ENCODE assay signal across 8 cellular contexts in genomic region chr16:67279296-67280089, GRCh38. TPM values are rescaled to one million over a fixed set of nuclear protein-coding genes. Genes with fewer than 3 reads are reported as not detected.
DNase-seq lines count a peak whose midpoint lies in the region; ATAC-seq and TF ChIP-seq lines count a peak whose summit lies in the region.

Gene PLEKHG4, plus strand, starts transcription at chr16:67279532. Its CDS starts 513 bp downstream, at chr16:67280045.

- H3K4me1 ChIP-seq in Loucy (ENCODE audit: insufficient read depth, low read length, poor library complexity, severe bottlenecking): peaks cover 18% of the 10 kb centered on the region
- H3K4me1 ChIP-seq in heart right ventricle: peaks cover 0 to 29% (median 8%) of the 10 kb centered on the region in 9 donors
- H3K4me1 ChIP-seq in rectal smooth muscle tissue (ENCODE audit: control insufficient read depth, insufficient read depth, low read length): no peaks in the 10 kb centered on the region
- peaks cover 30% of the 10 kb centered on the region for H3K4me1 ChIP-seq in vagina

- peak within 1 kb of the TSS; percentile 88 for H3K9ac ChIP-seq in Loucy (ENCODE audit: low read depth, low read length, poor library complexity, severe bottlenecking)
- H3K9ac ChIP-seq in SU-DHL-6 (ENCODE audit: low read length): peak within 1 kb of the TSS; percentile 60
- H3K9ac ChIP-seq in rectal smooth muscle tissue (ENCODE audit: low read length): peak within 1 kb of the TSS; percentile 68

- H3K4me2 ChIP-seq in Loucy (ENCODE audit: low read depth, low read length, poor library complexity, severe bottlenecking) (peak within 1 kb of the TSS; percentile 97), SU-DHL-6 (ENCODE audit: low read depth, low read length, poor library complexity, severe bottlenecking) (peak within 1 kb of the TSS; percentile 62)

- no peaks in the 10 kb centered on the region for H3K9me3 Mint-ChIP-seq in activated naive CD8-positive, alpha-beta T cell treated with anti-CD3 and anti-CD28 coated beads, Interleukin-2, amount 10 ng/mL, durations not matched to agents 7 days and 5 days

- WGBS in heart right ventricle, 2 donors: 24 to 27% methylated on average over 69 to 83 of the region's 83 CpGs

- H3K27ac Mint-ChIP-seq in activated naive CD8-positive, alpha-beta T cell treated with anti-CD3 and anti-CD28 coated beads, Interleukin-2, amount 10 ng/mL, durations not matched to agents 7 days and 5 days: peak within 1 kb of the TSS; percentile 81

- no peaks in the 10 kb centered on the region for H3K27me3 ChIP-seq in Loucy (ENCODE audit: insufficient read depth, low read length, poor library complexity, severe bottlenecking)
- no peaks in the 10 kb centered on the region for H3K27me3 ChIP-seq in SU-DHL-6 (ENCODE audit: low read length)
- no peaks in the 10 kb centered on the region for H3K27me3 ChIP-seq in heart right ventricle
- H3K27me3 ChIP-seq in rectal smooth muscle tissue (ENCODE audit: control insufficient read depth, insufficient read depth, low read length): no peaks in the 10 kb centered on the region
- H3K27me3 ChIP-seq in vagina: no peaks in the 10 kb centered on the region

- no peak for TF ChIP-seq POLR2A in vagina (IDR thresholded peaks at IDR 0.05)

- intact Hi-C loops in heart right ventricle (cut with DNase I) (loop anchor here in 5 of 10 donors (5.0 to 10.0 kb wide), 5 partner anchors 75 to 135 kb away; partner anchors contain the start of genes TPPP3 (in 3 of the 5) and ZDHHC1 (in 1 of the 5)), vagina (cut with DNase I) (no loop called here)

- POLR2A ChIA-PET in activated naive CD8-positive, alpha-beta T cell treated with anti-CD3 and anti-CD28 coated beads, Interleukin-2, amount 10 ng/mL, durations not matched to agents 7 days and 5 days (lab: Charles Lee): interaction anchor here (1.0 to 1.8 kb wide), 4 partner anchors 10 to 35 kb away, joined by 3 to 6 read pairs (median 4); partner anchors contain the start of gene FHOD1

- H3F3A ChIP-seq in Loucy (ENCODE audit: low read depth) (no peaks in the 10 kb centered on the region), SU-DHL-6 (ENCODE audit: insufficient read depth) (no peaks in the 10 kb centered on the region)

- peaks cover 12% of the 10 kb centered on the region for H3K4me1 Mint-ChIP-seq in activated naive CD8-positive, alpha-beta T cell treated with anti-CD3 and anti-CD28 coated beads, Interleukin-2, amount 10 ng/mL, durations not matched to agents 7 days and 5 days

- H3K79me2 ChIP-seq in Loucy (ENCODE audit: insufficient read depth, low read length) (peaks cover 51% of the 10 kb centered on the region), SU-DHL-6 (ENCODE audit: insufficient read depth, low read length) (no peaks in the 10 kb centered on the region)

- ATAC-seq in GM21723 (IDR thresholded peaks at IDR 0.05; ENCODE audit: unreplicated experiment) (peak; percentile 84), heart right ventricle (peak; percentile 70 to 91 (median 82))
- peak; percentile 96 for ATAC-seq in activated naive CD8-positive, alpha-beta T cell treated with anti-CD3 and anti-CD28 coated beads, Interleukin-2, amount 10 ng/mL, durations not matched to agents 7 days and 5 days (ENCODE audit: low read depth)

- peak; percentile 31 for DNase-seq in DMS79 treated with DMSO at 0.1 percent for 48 hours (lab: John Stamatoyannopoulos, UW)
- DNase-seq in activated naive CD8-positive, alpha-beta T cell treated with anti-CD3 and anti-CD28 coated beads, Interleukin-2, amount 10 ng/mL, durations not matched to agents 7 days and 5 days: peak; percentile 88
- peak; percentile 53 to 78 for DNase-seq in heart right ventricle
- no peak for DNase-seq in vagina (ENCODE audit: extremely low spot score in 2 of 2)

- TF ChIP-seq CTCF in Loucy (conservative IDR thresholded peaks at IDR 0.05; ENCODE audit: low read length) (peak; percentile 61), SU-DHL-6 (IDR thresholded peaks at IDR 0.05; ENCODE audit: insufficient read depth, low read length, poor library complexity, severe bottlenecking) (peak; percentile 54), heart right ventricle (IDR thresholded peaks at IDR 0.05) (peak; percentile 47 to 77 (median 65)), vagina (IDR thresholded peaks at IDR 0.05) (peak; percentile 32 to 89 (median 57))

- peaks cover 6% of the 10 kb centered on the region for H3K36me3 Mint-ChIP-seq in activated naive CD8-positive, alpha-beta T cell treated with anti-CD3 and anti-CD28 coated beads, Interleukin-2, amount 10 ng/mL, durations not matched to agents 7 days and 5 days

- H4K20me1 ChIP-seq in Loucy (ENCODE audit: insufficient read depth, low read length, poor library complexity, severe bottlenecking) (no peaks in the 10 kb centered on the region), SU-DHL-6 (ENCODE audit: low read depth, low read length) (no peaks in the 10 kb centered on the region)

- H2AFZ ChIP-seq in Loucy (ENCODE audit: low read length) (peak within 1 kb of the TSS; percentile 89), SU-DHL-6 (ENCODE audit: low read depth, low read length, severe bottlenecking) (peak within 1 kb of the TSS; percentile 78)

- H3K9me3 ChIP-seq in Loucy (ENCODE audit: insufficient read depth, low read depth, low read length) (no peaks in the 10 kb centered on the region), SU-DHL-6 (ENCODE audit: insufficient read depth, low read length) (no peaks in the 10 kb centered on the region), heart right ventricle (no peaks in the 10 kb centered on the region), vagina (no peaks in the 10 kb centered on the region)

- peak within 1 kb of the TSS; percentile 93 for H3K4me3 ChIP-seq in Loucy (ENCODE audit: low read length, poor library complexity, severe bottlenecking)
- peak within 1 kb of the TSS; percentile 53 for H3K4me3 ChIP-seq in SU-DHL-6 (ENCODE audit: insufficient read depth, low read length, poor library complexity, severe bottlenecking)
- peak within 1 kb of the TSS; percentile 28 to 62 (median 54) for H3K4me3 ChIP-seq in heart right ventricle
- H3K4me3 ChIP-seq in rectal smooth muscle tissue (ENCODE audit: low read length): peak within 1 kb of the TSS; percentile 76
- H3K4me3 ChIP-seq in vagina: peak within 1 kb of the TSS; percentile 56 to 67

- peak within 1 kb of the TSS; percentile 88 for H3K4me3 Mint-ChIP-seq in activated naive CD8-positive, alpha-beta T cell treated with anti-CD3 and anti-CD28 coated beads, Interleukin-2, amount 10 ng/mL, durations not matched to agents 7 days and 5 days

- H3K27ac ChIP-seq in SU-DHL-6 (ENCODE audit: low read depth, low read length): no peak within 1 kb of the TSS
- peak within 1 kb of the TSS in 7 of 10 donors; percentile 16 to 72 (median 37) for H3K27ac ChIP-seq in heart right ventricle
- H3K27ac ChIP-seq in rectal smooth muscle tissue (ENCODE audit: low read depth, low read length): no peak within 1 kb of the TSS
- H3K27ac ChIP-seq in vagina: peak within 1 kb of the TSS; percentile 81

- no peaks in the 10 kb centered on the region for H3K27me3 Mint-ChIP-seq in activated naive CD8-positive, alpha-beta T cell treated with anti-CD3 and anti-CD28 coated beads, Interleukin-2, amount 10 ng/mL, durations not matched to agents 7 days and 5 days

- H3K9me2 ChIP-seq in Loucy (replicated peaks; ENCODE audit: low read depth, low read length) (no peaks in the 10 kb centered on the region), SU-DHL-6 (replicated peaks; ENCODE audit: insufficient read depth, low read length) (no peaks in the 10 kb centered on the region)

- no peaks in the 10 kb centered on the region; the same call in 1 of the 2 replicates for H3K36me3 ChIP-seq in Loucy (ENCODE audit: insufficient read depth, low read length)
- H3K36me3 ChIP-seq in SU-DHL-6 (ENCODE audit: low read length): no peaks in the 10 kb centered on the region
- H3K36me3 ChIP-seq in heart right ventricle: peaks cover 0 to 8% (median 0%) of the 10 kb centered on the region in 9 donors
- H3K36me3 ChIP-seq in rectal smooth muscle tissue (ENCODE audit: control insufficient read depth, insufficient read depth, low read length): no peaks in the 10 kb centered on the region
- H3K36me3 ChIP-seq in vagina: no peaks in the 10 kb centered on the region

RNA-seq across cellular contexts. Expression of gene PLEKHG4, which starts in this region (rescaled TPM):
- 10 to 100 TPM; 15.7 to 18.2 TPM for total RNA-seq in activated naive CD8-positive, alpha-beta T cell treated with anti-CD3 and anti-CD28 coated beads, Interleukin-2, amount 10 ng/mL, durations not matched to agents 7 days and 5 days
- total RNA-seq in heart right ventricle (1 to 10 TPM in 4 of 10 donors, under 1 TPM in 6; 0.25 to 2.5 (median 0.61) TPM), vagina (9.8 TPM)
- polyA plus RNA-seq in heart right ventricle: 1 to 10 TPM; 1.3 to 2.9 TPM

Comparison
In these comparisons a context has a peak if more than half of its experiments do, and no peak if none do; other contexts are left out.
1. DNase-seq: peak in DMS79 treated with DMSO at 0.1 percent for 48 hours (single experiment), activated naive CD8-positive, alpha-beta T cell treated with anti-CD3 and anti-CD28 coated beads, Interleukin-2, amount 10 ng/mL, durations not matched to agents 7 days and 5 days (single experiment) and heart right ventricle (2 of 2); none in vagina (0 of 2).
2. H3K27ac ChIP-seq: peak in heart right ventricle (7 of 10) and vagina (single experiment); none in SU-DHL-6 (single experiment) and rectal smooth muscle tissue (single experiment).
3. Peak in every context shown above with its lines, with median percentiles within 50 percentile points of each other: ATAC-seq, H3K4me3 ChIP-seq, H3K9ac ChIP-seq and CTCF ChIP-seq.